Comparison of ENCODE assay signal across 8 cellular contexts in the genomic region with DNA sequence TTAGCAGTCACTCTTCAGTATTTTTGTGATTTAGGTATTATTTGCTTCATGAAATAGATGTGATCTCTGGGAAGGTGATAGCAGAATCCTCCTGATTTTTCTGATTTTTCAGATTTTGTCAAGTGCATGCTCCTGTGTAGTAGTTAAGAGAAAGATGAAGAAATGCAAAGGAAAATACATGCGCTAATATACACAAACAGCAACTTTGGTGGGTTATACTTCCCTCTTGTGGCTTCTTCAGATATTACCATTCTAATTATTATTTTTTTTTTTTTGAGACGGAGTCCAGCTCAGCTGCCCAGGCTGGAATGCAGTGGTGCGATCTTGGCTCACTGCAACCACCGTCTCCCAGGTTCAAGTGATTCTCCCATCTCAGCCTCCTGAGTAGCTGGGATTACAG. TPM values are rescaled to one million over a fixed set of nuclear protein-coding genes. Genes with fewer than 3 reads are reported as not detected.
DNase-seq lines count a peak whose midpoint lies in the region; ATAC-seq and TF ChIP-seq lines count a peak whose summit lies in the region.

No MANE protein-coding gene starts in this region.

- no peak overlapping the region for H3K27ac Mint-ChIP-seq in progenitor cell of endocrine pancreas

- H3K4me1 ChIP-seq in PC-3 (ENCODE audit: insufficient read depth, low read length), result no peaks in the 10 kb centered on the region

- peaks cover 12% of the 10 kb centered on the region for H4K20me1 ChIP-seq in PC-3 (ENCODE audit: low read length)

- H3K27ac ChIP-seq in PC-3 (ENCODE audit: low read length), result no peak overlapping the region

- H3K4me3 Mint-ChIP-seq in progenitor cell of endocrine pancreas (ENCODE audit: low read depth), result no peak overlapping the region

- POLR2A ChIA-PET in PC-3 (lab: Charles Lee; ENCODE audit: unreplicated experiment), result interaction anchor here (0.6 kb wide), 1 partner anchor 27 kb away, joined by 3 read pairs; no protein-coding TSS in a partner anchor

- no peak overlapping the region for H2AFZ ChIP-seq in PC-3 (ENCODE audit: low read length)

- no peak overlapping the region for H3K9ac ChIP-seq in PC-3 (ENCODE audit: low read length)

- no TSS peak for BruUV-seq in PC-3 (replicated peaks; lab: Mats Ljungman, UMichigan)

- H3K9me3 ChIP-seq in PC-3 (ENCODE audit: low read length), result no peaks in the 10 kb centered on the region

- no peaks in the 10 kb centered on the region for H3K9me2 ChIP-seq in PC-3 (replicated peaks; ENCODE audit: low read length)

- peak; percentile 55 for TF ChIP-seq CTCF in PC-3 (conservative IDR thresholded peaks at IDR 0.05; ENCODE audit: low read depth, low read length)
- TF ChIP-seq CTCF in progenitor cell of endocrine pancreas (IDR thresholded peaks at IDR 0.05; ENCODE audit: unreplicated experiment), result peak; percentile 70

- no peak for TF ChIP-seq POLR2A in erythroblast (IDR thresholded peaks at IDR 0.05; ENCODE audit: low read length)

- H3K27me3 ChIP-seq in PC-3 (ENCODE audit: low read length), result no peaks in the 10 kb centered on the region

- DNase-seq in NCI-H1436 (lab: John Stamatoyannopoulos, UW) (peak; percentile 8), NCI-H1436 treated with DMSO at 0.1 percent for 48 hours (lab: John Stamatoyannopoulos, UW) (no peak), PC-3 (peak; percentile 57), erythroblast (lab: John Stamatoyannopoulos, UW) (peak; percentile 40 to 63), progenitor cell of endocrine pancreas (ENCODE audit: low spot score, unreplicated experiment) (no peak), putamen (ENCODE audit: low spot score) (no peak)

- no peaks in the 10 kb centered on the region for H3K27me3 Mint-ChIP-seq in progenitor cell of endocrine pancreas

- H3F3A ChIP-seq in PC-3 (ENCODE audit: low read length, unreplicated experiment), result peaks cover 4% of the 10 kb centered on the region

- H3K36me3 ChIP-seq in PC-3 (ENCODE audit: low read depth, low read length), result peaks cover 66% of the 10 kb centered on the region

- CTCF ChIA-PET in PC-3 (lab: Charles Lee), result interaction anchor here (0.6 kb wide), 3 partner anchors 33 to 142 kb away, joined by 3 to 4 read pairs (median 3); no protein-coding TSS in a partner anchor

- H3K4me1 Mint-ChIP-seq in progenitor cell of endocrine pancreas (ENCODE audit: low read depth), result no peaks in the 10 kb centered on the region

- ATAC-seq in GM21619 (IDR thresholded peaks at IDR 0.05; ENCODE audit: unreplicated experiment), result peak; percentile 46
- peak; percentile 54; the same call in 1 of the 2 replicates for ATAC-seq in PC-3
- ATAC-seq in HG03039 (IDR thresholded peaks at IDR 0.05; ENCODE audit: unreplicated experiment), result no peak

- H3K79me2 ChIP-seq in PC-3 (ENCODE audit: low read length), result peaks cover 40% of the 10 kb centered on the region

- no peak overlapping the region for H3K4me3 ChIP-seq in PC-3 (ENCODE audit: low read length)

- H3K9me3 Mint-ChIP-seq in progenitor cell of endocrine pancreas (ENCODE audit: low read depth), result no peaks in the 10 kb centered on the region

- intact Hi-C loops in PC-3 (cut with micrococcal nuclease), result no loop called here

- peaks cover 26% of the 10 kb centered on the region for H3K36me3 Mint-ChIP-seq in progenitor cell of endocrine pancreas (ENCODE audit: insufficient read depth)

- no peak overlapping the region for H3K4me2 ChIP-seq in PC-3 (ENCODE audit: low read length)

RNA-seq across cellular contexts. Expression of gene LMNB1, which starts 31.7 kb away (rescaled TPM):
- total RNA-seq in PC-3 (2014; rRNA removed) (119 and 151 TPM in 2 replicates), progenitor cell of endocrine pancreas (149 and 152 TPM in 2 replicates)

Comparison
In these comparisons a context has a peak if more than half of its experiments do, and no peak if none do; other contexts are left out.
1. DNase-seq: peak in NCI-H1436 (single experiment), PC-3 (single experiment) and erythroblast (2 of 2); none in NCI-H1436 treated with DMSO at 0.1 percent for 48 hours (single experiment), progenitor cell of endocrine pancreas (single experiment) and putamen (single experiment).